9 cellular contexts compared by ENCODE assay signal in the genomic region with DNA sequence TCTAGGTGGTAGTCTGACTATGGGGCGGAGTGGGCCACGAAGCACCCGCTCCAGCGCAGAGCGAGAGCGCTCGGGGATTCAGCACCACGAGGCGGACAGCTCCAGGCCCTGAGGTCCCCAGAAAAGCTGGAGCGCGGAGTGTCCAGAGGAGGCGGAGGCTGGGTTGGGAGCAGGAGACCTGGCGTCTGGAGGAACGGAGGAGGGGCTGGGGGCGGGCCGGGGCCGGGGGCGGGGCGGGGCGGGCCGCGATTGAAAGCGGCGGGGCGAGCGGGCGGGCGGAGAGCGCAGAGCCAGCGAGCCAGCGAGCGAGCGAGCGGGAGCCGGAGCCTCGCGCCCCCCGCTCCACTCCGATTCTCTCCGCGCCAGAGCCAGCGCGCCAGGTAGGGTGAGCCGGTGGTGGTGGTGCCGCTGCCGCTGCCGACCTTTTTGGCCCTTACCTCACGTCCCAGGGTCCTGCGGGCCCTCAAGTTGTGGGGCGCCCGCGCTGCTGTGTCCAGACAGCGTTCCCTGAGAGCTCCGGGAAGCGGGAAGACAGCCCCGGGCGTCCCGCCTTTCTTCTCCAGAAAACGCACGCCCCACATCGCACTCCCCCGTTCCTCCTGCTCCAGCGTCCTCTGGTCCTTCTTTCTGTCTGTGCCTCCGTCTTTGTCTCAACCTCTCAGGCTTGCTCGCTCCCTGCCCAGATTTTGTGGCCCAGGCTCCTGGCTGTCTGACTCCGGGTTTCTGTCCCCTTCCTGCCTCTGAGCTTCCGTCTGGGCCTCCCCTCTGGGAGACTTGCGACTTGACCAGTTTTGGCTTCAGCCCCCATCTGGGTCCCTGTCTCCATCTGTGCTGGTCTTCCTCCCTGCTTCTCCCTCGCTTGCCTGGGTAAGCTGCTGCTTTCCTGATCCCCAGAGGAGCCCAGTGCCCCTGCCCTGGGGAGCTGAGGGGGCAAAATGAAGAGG. TPM values are rescaled to one million over a fixed set of nuclear protein-coding genes. Genes with fewer than 3 reads are reported as not detected.
DNase-seq lines count a peak whose midpoint lies in the region; ATAC-seq and TF ChIP-seq lines count a peak whose summit lies in the region.
"Had no signal": no experiment of that assay in that cellular context is flagged by ENCODE, and none has a peak within 500 bp of the region (broad histone marks: within the 10 kb centered on the region; RNA-seq: fewer than 3 reads in every experiment).

GRM2 (plus strand) TSS at position 281 of the 944 bp plus-strand sequence. CDS start 1,916 bp downstream, outside the sequence.

- POLR2A ChIA-PET in CD8-positive, alpha-beta T cell (lab: Charles Lee), result no interaction called here

- H3K4me1 ChIP-seq in CD8-positive, alpha-beta T cell (ENCODE audit: insufficient read depth, low read length), result no peaks in the 10 kb centered on the region

- peak within 1 kb of the TSS; percentile 77 for H3K27ac Mint-ChIP-seq in CD8-positive, alpha-beta T cell
- H3K27ac Mint-ChIP-seq in activated T-helper 17 cell treated with anti-CD3 and anti-CD28 coated beads, Interleukin-2, amount 50 U/mL, for 72 hours, result peak within 1 kb of the TSS; percentile 43
- H3K27ac Mint-ChIP-seq in nephron, result no peak within 1 kb of the TSS

- H3K27ac ChIP-seq in CD8-positive, alpha-beta T cell (ENCODE audit: low read depth, low read length), result no peak within 1 kb of the TSS

- TF ChIP-seq RAD21 in Ishikawa (IDR thresholded peaks at IDR 0.05; ENCODE audit: low read depth), result 0 out of 2 replicates have a peak, but pooled peaks have one; percentile 3

- H3K27me3 ChIP-seq in CD8-positive, alpha-beta T cell (ENCODE audit: insufficient read depth, low read length), result no peaks in the 10 kb centered on the region

- intact Hi-C loops in CD8-positive, alpha-beta T cell (cut with DNase I, micrococcal nuclease), result no loop called here

- ATAC-seq in CD8-positive, alpha-beta T cell, result peak; percentile 79
- no peak for ATAC-seq in activated T-helper 17 cell treated with anti-CD3 and anti-CD28 coated beads, Interleukin-2, amount 50 U/mL, for 72 hours (replicated peaks)
- ATAC-seq in GM19328 (IDR thresholded peaks at IDR 0.05; ENCODE audit: unreplicated experiment), result no peak

- peaks cover 22% of the 10 kb centered on the region for H3K4me1 Mint-ChIP-seq in CD8-positive, alpha-beta T cell (ENCODE audit: low read depth)
- H3K4me1 Mint-ChIP-seq in activated T-helper 17 cell treated with anti-CD3 and anti-CD28 coated beads, Interleukin-2, amount 50 U/mL, for 72 hours, result peaks cover 17% of the 10 kb centered on the region
- peaks cover 4% of the 10 kb centered on the region for H3K4me1 Mint-ChIP-seq in nephron

- CTCF ChIA-PET in CD8-positive, alpha-beta T cell (lab: Charles Lee), result interaction anchor here (0.6 kb wide), 1 partner anchor 935 kb away, joined by 3 read pairs; no protein-coding TSS in a partner anchor

- H3K4me3 ChIP-seq in CD8-positive, alpha-beta T cell (ENCODE audit: low read depth, low read length), result no peak within 1 kb of the TSS

- peaks cover 31% of the 10 kb centered on the region for H3K36me3 Mint-ChIP-seq in CD8-positive, alpha-beta T cell
- peaks cover 14% of the 10 kb centered on the region for H3K36me3 Mint-ChIP-seq in activated T-helper 17 cell treated with anti-CD3 and anti-CD28 coated beads, Interleukin-2, amount 50 U/mL, for 72 hours (ENCODE audit: low read depth)
- H3K36me3 Mint-ChIP-seq in nephron (ENCODE audit: low read depth), result no peaks in the 10 kb centered on the region

- no peak for TF ChIP-seq CTCF in CD8-positive, alpha-beta T cell (IDR thresholded peaks at IDR 0.05)
- TF ChIP-seq CTCF in nephron (IDR thresholded peaks at IDR 0.05; ENCODE audit: unreplicated experiment in 3 of 3), result peak in 1 of 3 experiments; percentile 5

- H3K4me3 Mint-ChIP-seq in CD8-positive, alpha-beta T cell, result no peak within 1 kb of the TSS
- no peak within 1 kb of the TSS for H3K4me3 Mint-ChIP-seq in activated T-helper 17 cell treated with anti-CD3 and anti-CD28 coated beads, Interleukin-2, amount 50 U/mL, for 72 hours
- H3K4me3 Mint-ChIP-seq in nephron, result peak within 1 kb of the TSS; percentile 80 to 85 (median 84)

- TF ChIP-seq EP300 in Ishikawa (IDR thresholded peaks at IDR 0.05; ENCODE audit: borderline replicate concordance), result no peak

- peak in 2 of 7 experiments; percentile 16 to 34 for DNase-seq in CD8-positive, alpha-beta T cell
- DNase-seq in foreskin melanocyte (peak; percentile 46), activated gamma-delta T cell (lab: John Stamatoyannopoulos, UW) (no peak)
- DNase-seq in effector CD4-positive, alpha-beta T cell, result no peak

- peaks cover 7% of the 10 kb centered on the region for H3K36me3 ChIP-seq in CD8-positive, alpha-beta T cell (ENCODE audit: insufficient read depth, low read length)

- H3K9me3 ChIP-seq in CD8-positive, alpha-beta T cell (ENCODE audit: low read length), result no peaks in the 10 kb centered on the region

- H3K27me3 Mint-ChIP-seq in CD8-positive, alpha-beta T cell (ENCODE audit: low read depth), result no peaks in the 10 kb centered on the region
- H3K27me3 Mint-ChIP-seq in activated T-helper 17 cell treated with anti-CD3 and anti-CD28 coated beads, Interleukin-2, amount 50 U/mL, for 72 hours, result no peaks in the 10 kb centered on the region
- peaks cover 39% of the 10 kb centered on the region for H3K27me3 Mint-ChIP-seq in nephron (ENCODE audit: low read depth)
- H3K27me3 Mint-ChIP-seq: IgD-negative memory B cell had no signal

- no peaks in the 10 kb centered on the region for H3K9me3 Mint-ChIP-seq in CD8-positive, alpha-beta T cell
- no peaks in the 10 kb centered on the region for H3K9me3 Mint-ChIP-seq in activated T-helper 17 cell treated with anti-CD3 and anti-CD28 coated beads, Interleukin-2, amount 50 U/mL, for 72 hours
- no peaks in the 10 kb centered on the region for H3K9me3 Mint-ChIP-seq in nephron
- H3K9me3 Mint-ChIP-seq: IgD-negative memory B cell had no signal

TF ChIP-seq in Ishikawa, 13 proteins besides CTCF, POLR2A, EP300 and RAD21:
- TF ChIP-seq YY1 (IDR thresholded peaks at IDR 0.05; ENCODE audit: low read depth) (peak; percentile 46; the same call in 1 of the 2 replicates), CEBPB (IDR thresholded peaks at IDR 0.05) (no peak), REST (IDR thresholded peaks at IDR 0.05; ENCODE audit: low read depth) (peak; percentile 87), EGR1 (IDR thresholded peaks at IDR 0.05) (no peak), ZBTB7A (IDR thresholded peaks at IDR 0.05; ENCODE audit: low read depth) (no peak), NFIC (IDR thresholded peaks at IDR 0.05) (peak; percentile 25; the same call in 1 of the 2 replicates), TCF12 (IDR thresholded peaks at IDR 0.05; ENCODE audit: low read depth) (0 out of 2 replicates have a peak, but pooled peaks have one; percentile 43), TAF1 (IDR thresholded peaks at IDR 0.05; ENCODE audit: low read depth) (no peak; the same call in 1 of the 2 replicates)
- TF ChIP-seq, protein P1, sequence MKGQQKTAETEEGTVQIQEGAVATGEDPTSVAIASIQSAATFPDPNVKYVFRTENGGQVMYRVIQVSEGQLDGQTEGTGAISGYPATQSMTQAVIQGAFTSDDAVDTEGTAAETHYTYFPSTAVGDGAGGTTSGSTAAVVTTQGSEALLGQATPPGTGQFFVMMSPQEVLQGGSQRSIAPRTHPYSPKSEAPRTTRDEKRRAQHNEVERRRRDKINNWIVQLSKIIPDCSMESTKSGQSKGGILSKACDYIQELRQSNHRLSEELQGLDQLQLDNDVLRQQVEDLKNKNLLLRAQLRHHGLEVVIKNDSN (IDR thresholded peaks at IDR 0.05), result 0 out of 2 replicates have a peak, but pooled peaks have one; percentile 34
- TF ChIP-seq, protein P2, sequence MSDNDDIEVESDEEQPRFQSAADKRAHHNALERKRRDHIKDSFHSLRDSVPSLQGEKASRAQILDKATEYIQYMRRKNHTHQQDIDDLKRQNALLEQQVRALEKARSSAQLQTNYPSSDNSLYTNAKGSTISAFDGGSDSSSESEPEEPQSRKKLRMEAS (IDR thresholded peaks at IDR 0.05), result peak; percentile 74

RNA-seq across cellular contexts. Expression of gene GRM2, which starts in this region (rescaled TPM):
- 1 to 10 TPM; 3.9 to 5.4 TPM for total RNA-seq in CD8-positive, alpha-beta T cell
- total RNA-seq in activated T-helper 17 cell treated with anti-CD3 and anti-CD28 coated beads, Interleukin-2, amount 50 U/mL, for 72 hours, result under 1 TPM; 0.45 to 0.73 TPM

Comparison
In these comparisons a context has a peak if more than half of its experiments do, and no peak if none do; other contexts are left out.
1. H3K27ac Mint-ChIP-seq: peak in CD8-positive, alpha-beta T cell (single experiment) and activated T-helper 17 cell treated with anti-CD3 and anti-CD28 coated beads, Interleukin-2, amount 50 U/mL, for 72 hours (single experiment); none in nephron (0 of 3).
2. H3K4me3 Mint-ChIP-seq: peak in nephron (3 of 3); none in CD8-positive, alpha-beta T cell (single experiment) and activated T-helper 17 cell treated with anti-CD3 and anti-CD28 coated beads, Interleukin-2, amount 50 U/mL, for 72 hours (single experiment).